1 cellular context compared by ENCODE assay signal in the genomic region with DNA sequence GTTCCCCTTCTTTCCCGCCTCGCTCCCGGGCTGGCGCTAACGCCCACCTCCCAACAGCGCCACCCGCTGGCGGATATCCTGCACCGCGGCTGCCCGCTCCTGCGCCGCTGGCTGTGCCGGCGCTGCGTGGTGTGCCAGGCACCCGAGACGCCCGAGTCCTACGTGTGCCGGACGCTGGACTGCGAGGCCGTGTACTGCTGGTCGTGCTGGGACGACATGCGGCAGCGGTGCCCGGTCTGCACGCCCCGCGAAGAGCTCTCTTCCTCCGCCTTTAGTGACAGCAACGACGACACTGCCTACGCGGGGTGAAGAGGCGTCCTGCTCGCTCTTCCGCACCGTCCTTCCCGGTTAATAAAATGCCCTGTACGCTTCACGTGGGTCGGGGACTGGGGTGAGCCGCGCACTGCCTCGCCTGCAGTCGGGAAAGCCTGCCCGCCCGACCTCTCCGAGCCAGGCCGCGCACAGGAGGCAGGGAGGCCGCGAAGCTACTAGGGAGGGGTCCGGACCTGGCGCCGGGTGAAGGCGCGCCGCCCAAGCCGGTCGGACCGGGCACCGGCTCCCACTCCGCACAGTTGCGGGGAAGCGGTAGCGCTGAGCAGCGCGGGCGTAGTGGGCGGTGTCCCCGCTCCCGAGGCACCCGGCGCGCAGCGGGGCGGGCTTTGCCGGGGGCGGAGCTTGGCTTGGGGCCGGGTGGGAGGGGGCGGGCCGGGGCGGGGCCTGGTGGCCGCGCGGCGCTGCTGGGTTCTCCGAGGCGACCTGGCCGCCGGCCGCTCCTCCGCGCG.
A peak's percentile ranks its signal among the peaks of the same experiment; 100 is the strongest.
TF ChIP-seq lines count a peak whose summit lies in the region.

A gene with protein sequence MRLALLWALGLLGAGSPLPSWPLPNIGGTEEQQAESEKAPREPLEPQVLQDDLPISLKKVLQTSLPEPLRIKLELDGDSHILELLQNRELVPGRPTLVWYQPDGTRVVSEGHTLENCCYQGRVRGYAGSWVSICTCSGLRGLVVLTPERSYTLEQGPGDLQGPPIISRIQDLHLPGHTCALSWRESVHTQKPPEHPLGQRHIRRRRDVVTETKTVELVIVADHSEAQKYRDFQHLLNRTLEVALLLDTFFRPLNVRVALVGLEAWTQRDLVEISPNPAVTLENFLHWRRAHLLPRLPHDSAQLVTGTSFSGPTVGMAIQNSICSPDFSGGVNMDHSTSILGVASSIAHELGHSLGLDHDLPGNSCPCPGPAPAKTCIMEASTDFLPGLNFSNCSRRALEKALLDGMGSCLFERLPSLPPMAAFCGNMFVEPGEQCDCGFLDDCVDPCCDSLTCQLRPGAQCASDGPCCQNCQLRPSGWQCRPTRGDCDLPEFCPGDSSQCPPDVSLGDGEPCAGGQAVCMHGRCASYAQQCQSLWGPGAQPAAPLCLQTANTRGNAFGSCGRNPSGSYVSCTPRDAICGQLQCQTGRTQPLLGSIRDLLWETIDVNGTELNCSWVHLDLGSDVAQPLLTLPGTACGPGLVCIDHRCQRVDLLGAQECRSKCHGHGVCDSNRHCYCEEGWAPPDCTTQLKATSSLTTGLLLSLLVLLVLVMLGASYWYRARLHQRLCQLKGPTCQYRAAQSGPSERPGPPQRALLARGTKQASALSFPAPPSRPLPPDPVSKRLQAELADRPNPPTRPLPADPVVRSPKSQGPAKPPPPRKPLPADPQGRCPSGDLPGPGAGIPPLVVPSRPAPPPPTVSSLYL (plus strand): TSS at position 757 of the 782 bp plus-strand sequence. CDS start 71 bp downstream, outside the sequence.

TF ChIP-seq in HepG2, 621 proteins besides CTCF, POLR2A, EP300 and RAD21 (continued from another document and continues in another):
- TF ChIP-seq SNRNP70 (IDR thresholded peaks at IDR 0.05; ENCODE audit: low read depth, low read length) = no peak
- no peak for TF ChIP-seq HMGA1 (CRISPR knock-in tag; conservative IDR thresholded peaks at IDR 0.05)
- TF ChIP-seq ZNF891 (CRISPR knock-in tag; IDR thresholded peaks at IDR 0.05) = peak; percentile 91
- peak; percentile 77 for TF ChIP-seq ZNF883 (CRISPR knock-in tag; IDR thresholded peaks at IDR 0.05; ENCODE audit: not compliant biosample characterization)
- TF ChIP-seq ZNF7 (CRISPR knock-in tag; IDR thresholded peaks at IDR 0.05) = no peak
- TF ChIP-seq FOSL1 (CRISPR knock-in tag; IDR thresholded peaks at IDR 0.05; ENCODE audit: borderline replicate concordance) = no peak
- TF ChIP-seq ZNF121 (CRISPR knock-in tag; IDR thresholded peaks at IDR 0.05) = peak; percentile 84
- TF ChIP-seq GABPB1 (CRISPR knock-in tag; IDR thresholded peaks at IDR 0.05) = peak; percentile 89
- TF ChIP-seq, protein P1, sequence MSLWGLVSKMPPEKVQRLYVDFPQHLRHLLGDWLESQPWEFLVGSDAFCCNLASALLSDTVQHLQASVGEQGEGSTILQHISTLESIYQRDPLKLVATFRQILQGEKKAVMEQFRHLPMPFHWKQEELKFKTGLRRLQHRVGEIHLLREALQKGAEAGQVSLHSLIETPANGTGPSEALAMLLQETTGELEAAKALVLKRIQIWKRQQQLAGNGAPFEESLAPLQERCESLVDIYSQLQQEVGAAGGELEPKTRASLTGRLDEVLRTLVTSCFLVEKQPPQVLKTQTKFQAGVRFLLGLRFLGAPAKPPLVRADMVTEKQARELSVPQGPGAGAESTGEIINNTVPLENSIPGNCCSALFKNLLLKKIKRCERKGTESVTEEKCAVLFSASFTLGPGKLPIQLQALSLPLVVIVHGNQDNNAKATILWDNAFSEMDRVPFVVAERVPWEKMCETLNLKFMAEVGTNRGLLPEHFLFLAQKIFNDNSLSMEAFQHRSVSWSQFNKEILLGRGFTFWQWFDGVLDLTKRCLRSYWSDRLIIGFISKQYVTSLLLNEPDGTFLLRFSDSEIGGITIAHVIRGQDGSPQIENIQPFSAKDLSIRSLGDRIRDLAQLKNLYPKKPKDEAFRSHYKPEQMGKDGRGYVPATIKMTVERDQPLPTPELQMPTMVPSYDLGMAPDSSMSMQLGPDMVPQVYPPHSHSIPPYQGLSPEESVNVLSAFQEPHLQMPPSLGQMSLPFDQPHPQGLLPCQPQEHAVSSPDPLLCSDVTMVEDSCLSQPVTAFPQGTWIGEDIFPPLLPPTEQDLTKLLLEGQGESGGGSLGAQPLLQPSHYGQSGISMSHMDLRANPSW (CRISPR knock-in tag; IDR thresholded peaks at IDR 0.05; ENCODE audit: borderline replicate concordance) = peak; percentile 50; the same call in 1 of the 2 replicates
- peak; percentile 41; the same call in 1 of the 2 replicates for TF ChIP-seq YEATS2 (CRISPR knock-in tag; IDR thresholded peaks at IDR 0.05; ENCODE audit: borderline replicate concordance)
- no peak for TF ChIP-seq ZNF615 (CRISPR knock-in tag; IDR thresholded peaks at IDR 0.05; ENCODE audit: borderline replicate concordance)
- TF ChIP-seq, protein P2, sequence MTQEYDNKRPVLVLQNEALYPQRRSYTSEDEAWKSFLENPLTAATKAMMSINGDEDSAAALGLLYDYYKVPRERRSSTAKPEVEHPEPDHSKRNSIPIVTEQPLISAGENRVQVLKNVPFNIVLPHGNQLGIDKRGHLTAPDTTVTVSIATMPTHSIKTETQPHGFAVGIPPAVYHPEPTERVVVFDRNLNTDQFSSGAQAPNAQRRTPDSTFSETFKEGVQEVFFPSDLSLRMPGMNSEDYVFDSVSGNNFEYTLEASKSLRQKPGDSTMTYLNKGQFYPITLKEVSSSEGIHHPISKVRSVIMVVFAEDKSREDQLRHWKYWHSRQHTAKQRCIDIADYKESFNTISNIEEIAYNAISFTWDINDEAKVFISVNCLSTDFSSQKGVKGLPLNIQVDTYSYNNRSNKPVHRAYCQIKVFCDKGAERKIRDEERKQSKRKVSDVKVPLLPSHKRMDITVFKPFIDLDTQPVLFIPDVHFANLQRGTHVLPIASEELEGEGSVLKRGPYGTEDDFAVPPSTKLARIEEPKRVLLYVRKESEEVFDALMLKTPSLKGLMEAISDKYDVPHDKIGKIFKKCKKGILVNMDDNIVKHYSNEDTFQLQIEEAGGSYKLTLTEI (CRISPR knock-in tag; conservative IDR thresholded peaks at IDR 0.05) = no peak
- no peak for TF ChIP-seq PRPF4 (IDR thresholded peaks at IDR 0.05; ENCODE audit: low read depth, low read length, poor library complexity, severe bottlenecking)
- peak; percentile 80; the same call in 1 of the 2 replicates for TF ChIP-seq ZNF234 (CRISPR knock-in tag; conservative IDR thresholded peaks at IDR 0.05)
- TF ChIP-seq ZNF230 (CRISPR knock-in tag; IDR thresholded peaks at IDR 0.05) = 0 out of 2 replicates have a peak, but pooled peaks have one; percentile 26
- TF ChIP-seq, protein P3, sequence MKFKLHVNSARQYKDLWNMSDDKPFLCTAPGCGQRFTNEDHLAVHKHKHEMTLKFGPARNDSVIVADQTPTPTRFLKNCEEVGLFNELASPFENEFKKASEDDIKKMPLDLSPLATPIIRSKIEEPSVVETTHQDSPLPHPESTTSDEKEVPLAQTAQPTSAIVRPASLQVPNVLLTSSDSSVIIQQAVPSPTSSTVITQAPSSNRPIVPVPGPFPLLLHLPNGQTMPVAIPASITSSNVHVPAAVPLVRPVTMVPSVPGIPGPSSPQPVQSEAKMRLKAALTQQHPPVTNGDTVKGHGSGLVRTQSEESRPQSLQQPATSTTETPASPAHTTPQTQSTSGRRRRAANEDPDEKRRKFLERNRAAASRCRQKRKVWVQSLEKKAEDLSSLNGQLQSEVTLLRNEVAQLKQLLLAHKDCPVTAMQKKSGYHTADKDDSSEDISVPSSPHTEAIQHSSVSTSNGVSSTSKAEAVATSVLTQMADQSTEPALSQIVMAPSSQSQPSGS (CRISPR knock-in tag; IDR thresholded peaks at IDR 0.05) = 0 out of 2 replicates have a peak, but pooled peaks have one; percentile 27
- peak; percentile 74; the same call in 1 of the 2 replicates for TF ChIP-seq RNF2 (conservative IDR thresholded peaks at IDR 0.05; ENCODE audit: low read depth)
- TF ChIP-seq CHD4 (IDR thresholded peaks at IDR 0.05; ENCODE audit: borderline replicate concordance, low read length) = no peak
- TF ChIP-seq, protein P4, sequence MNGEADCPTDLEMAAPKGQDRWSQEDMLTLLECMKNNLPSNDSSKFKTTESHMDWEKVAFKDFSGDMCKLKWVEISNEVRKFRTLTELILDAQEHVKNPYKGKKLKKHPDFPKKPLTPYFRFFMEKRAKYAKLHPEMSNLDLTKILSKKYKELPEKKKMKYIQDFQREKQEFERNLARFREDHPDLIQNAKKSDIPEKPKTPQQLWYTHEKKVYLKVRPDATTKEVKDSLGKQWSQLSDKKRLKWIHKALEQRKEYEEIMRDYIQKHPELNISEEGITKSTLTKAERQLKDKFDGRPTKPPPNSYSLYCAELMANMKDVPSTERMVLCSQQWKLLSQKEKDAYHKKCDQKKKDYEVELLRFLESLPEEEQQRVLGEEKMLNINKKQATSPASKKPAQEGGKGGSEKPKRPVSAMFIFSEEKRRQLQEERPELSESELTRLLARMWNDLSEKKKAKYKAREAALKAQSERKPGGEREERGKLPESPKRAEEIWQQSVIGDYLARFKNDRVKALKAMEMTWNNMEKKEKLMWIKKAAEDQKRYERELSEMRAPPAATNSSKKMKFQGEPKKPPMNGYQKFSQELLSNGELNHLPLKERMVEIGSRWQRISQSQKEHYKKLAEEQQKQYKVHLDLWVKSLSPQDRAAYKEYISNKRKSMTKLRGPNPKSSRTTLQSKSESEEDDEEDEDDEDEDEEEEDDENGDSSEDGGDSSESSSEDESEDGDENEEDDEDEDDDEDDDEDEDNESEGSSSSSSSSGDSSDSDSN (CRISPR knock-in tag; IDR thresholded peaks at IDR 0.05) = peak; percentile 88; the same call in 1 of the 2 replicates
- peak; percentile 92 for TF ChIP-seq ZNF501 (CRISPR knock-in tag; IDR thresholded peaks at IDR 0.05)
- TF ChIP-seq, protein P5, sequence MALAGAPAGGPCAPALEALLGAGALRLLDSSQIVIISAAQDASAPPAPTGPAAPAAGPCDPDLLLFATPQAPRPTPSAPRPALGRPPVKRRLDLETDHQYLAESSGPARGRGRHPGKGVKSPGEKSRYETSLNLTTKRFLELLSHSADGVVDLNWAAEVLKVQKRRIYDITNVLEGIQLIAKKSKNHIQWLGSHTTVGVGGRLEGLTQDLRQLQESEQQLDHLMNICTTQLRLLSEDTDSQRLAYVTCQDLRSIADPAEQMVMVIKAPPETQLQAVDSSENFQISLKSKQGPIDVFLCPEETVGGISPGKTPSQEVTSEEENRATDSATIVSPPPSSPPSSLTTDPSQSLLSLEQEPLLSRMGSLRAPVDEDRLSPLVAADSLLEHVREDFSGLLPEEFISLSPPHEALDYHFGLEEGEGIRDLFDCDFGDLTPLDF (CRISPR knock-in tag; IDR thresholded peaks at IDR 0.05) = peak; percentile 84
- TF ChIP-seq BHLHE40 (IDR thresholded peaks at IDR 0.05; ENCODE audit: low read length) = 0 out of 2 replicates have a peak, but pooled peaks have one; percentile 30
- peak; percentile 97; the same call in 1 of the 2 replicates for TF ChIP-seq ZFP41 (CRISPR knock-in tag; IDR thresholded peaks at IDR 0.05; ENCODE audit: borderline replicate concordance)
- TF ChIP-seq, protein P6, sequence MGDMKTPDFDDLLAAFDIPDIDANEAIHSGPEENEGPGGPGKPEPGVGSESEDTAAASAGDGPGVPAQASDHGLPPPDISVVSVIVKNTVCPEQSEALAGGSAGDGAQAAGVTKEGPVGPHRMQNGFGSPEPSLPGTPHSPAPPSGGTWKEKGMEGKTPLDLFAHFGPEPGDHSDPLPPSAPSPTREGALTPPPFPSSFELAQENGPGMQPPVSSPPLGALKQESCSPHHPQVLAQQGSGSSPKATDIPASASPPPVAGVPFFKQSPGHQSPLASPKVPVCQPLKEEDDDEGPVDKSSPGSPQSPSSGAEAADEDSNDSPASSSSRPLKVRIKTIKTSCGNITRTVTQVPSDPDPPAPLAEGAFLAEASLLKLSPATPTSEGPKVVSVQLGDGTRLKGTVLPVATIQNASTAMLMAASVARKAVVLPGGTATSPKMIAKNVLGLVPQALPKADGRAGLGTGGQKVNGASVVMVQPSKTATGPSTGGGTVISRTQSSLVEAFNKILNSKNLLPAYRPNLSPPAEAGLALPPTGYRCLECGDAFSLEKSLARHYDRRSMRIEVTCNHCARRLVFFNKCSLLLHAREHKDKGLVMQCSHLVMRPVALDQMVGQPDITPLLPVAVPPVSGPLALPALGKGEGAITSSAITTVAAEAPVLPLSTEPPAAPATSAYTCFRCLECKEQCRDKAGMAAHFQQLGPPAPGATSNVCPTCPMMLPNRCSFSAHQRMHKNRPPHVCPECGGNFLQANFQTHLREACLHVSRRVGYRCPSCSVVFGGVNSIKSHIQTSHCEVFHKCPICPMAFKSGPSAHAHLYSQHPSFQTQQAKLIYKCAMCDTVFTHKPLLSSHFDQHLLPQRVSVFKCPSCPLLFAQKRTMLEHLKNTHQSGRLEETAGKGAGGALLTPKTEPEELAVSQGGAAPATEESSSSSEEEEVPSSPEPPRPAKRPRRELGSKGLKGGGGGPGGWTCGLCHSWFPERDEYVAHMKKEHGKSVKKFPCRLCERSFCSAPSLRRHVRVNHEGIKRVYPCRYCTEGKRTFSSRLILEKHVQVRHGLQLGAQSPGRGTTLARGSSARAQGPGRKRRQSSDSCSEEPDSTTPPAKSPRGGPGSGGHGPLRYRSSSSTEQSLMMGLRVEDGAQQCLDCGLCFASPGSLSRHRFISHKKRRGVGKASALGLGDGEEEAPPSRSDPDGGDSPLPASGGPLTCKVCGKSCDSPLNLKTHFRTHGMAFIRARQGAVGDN (CRISPR knock-in tag; IDR thresholded peaks at IDR 0.05) = peak; percentile 99
